ENCODE assay signal across 20 cellular contexts in genomic region chr15:100332721-100333120, GRCh38. TPM values are rescaled to one million over a fixed set of nuclear protein-coding genes. Genes with fewer than 3 reads are reported as not detected.
"Had no signal": no experiment of that assay in that cellular context is flagged by ENCODE, and none has a peak within 500 bp of the region (broad histone marks: within the 10 kb centered on the region; RNA-seq: fewer than 3 reads in every experiment).

No MANE protein-coding gene starts in this region.

- H3K36me3 Mint-ChIP-seq: naive B cell; stimulated activated naive B cell treated with anti-CD40 and anti-IgM and Interleukin-4, amounts not matched to agents 10 μg/mL and 1 μg/mL and 100 μg/mL, for 72 hours had no signal

- H3K4me3 Mint-ChIP-seq: naive B cell; stimulated activated naive B cell treated with anti-CD40 and anti-IgM and Interleukin-4, amounts not matched to agents 10 μg/mL and 1 μg/mL and 100 μg/mL, for 72 hours had no signal

- DNase-seq: cortex of kidney; dorsolateral prefrontal cortex; effector CD8-positive, alpha-beta T cell; heart left ventricle; hippocampal formation; kidney glomerular epithelial cell; mesendoderm; naive B cell; posterior cingulate gyrus; sigmoid colon; stimulated activated CD4-positive, alpha-beta T cell treated with anti-CD3 and anti-CD28 coated beads, Interleukin-2, amount 100 ng/mL, for 24 hours; stimulated activated CD4-positive, alpha-beta T cell treated with anti-CD3 and anti-CD28 coated beads, Interleukin-4, amount 100 ng/mL, for 4 hours; stimulated activated naive B cell treated with anti-CD40 and anti-IgM and Interleukin-4, amounts not matched to agents 10 μg/mL and 1 μg/mL and 100 μg/mL, for 72 hours; stomach; substantia nigra; transverse colon had no signal

- H3K9me3 Mint-ChIP-seq: naive B cell; stimulated activated naive B cell treated with anti-CD40 and anti-IgM and Interleukin-4, amounts not matched to agents 10 μg/mL and 1 μg/mL and 100 μg/mL, for 72 hours had no signal

- H3K27ac Mint-ChIP-seq: stimulated activated naive B cell treated with anti-CD40 and anti-IgM and Interleukin-4, amounts not matched to agents 10 μg/mL and 1 μg/mL and 100 μg/mL, for 72 hours had no signal

- H3K36me3 ChIP-seq: heart left ventricle, neutrophil, sigmoid colon, thoracic aorta, transverse colon had no signal

- H3K27ac ChIP-seq: dorsolateral prefrontal cortex, heart left ventricle, neutrophil, sigmoid colon, skin epidermis, stomach, thoracic aorta, transverse colon had no signal

- H3K4me1 Mint-ChIP-seq: naive B cell; stimulated activated naive B cell treated with anti-CD40 and anti-IgM and Interleukin-4, amounts not matched to agents 10 μg/mL and 1 μg/mL and 100 μg/mL, for 72 hours had no signal

- H3K4me1 ChIP-seq: sigmoid colon, stomach, transverse colon had no signal

- H3K9me3 ChIP-seq: heart left ventricle, neutrophil, sigmoid colon, stomach, thoracic aorta, transverse colon had no signal

- H3K4me3 ChIP-seq: dorsolateral prefrontal cortex, heart left ventricle, sigmoid colon, skin epidermis, stomach, thoracic aorta, transverse colon had no signal

- H3K27me3 ChIP-seq: heart left ventricle, sigmoid colon, stomach, transverse colon had no signal

RNA-seq across cellular contexts. Expression of gene ADAMTS17, which starts 9.1 kb away (rescaled TPM):
- total RNA-seq: glomerular endothelial cell had no signal
